In genomic region chr4:37686373-37687174, GRCh38 we compare ENCODE assay signal across 8 cellular contexts. TPM values are rescaled to one million over a fixed set of nuclear protein-coding genes. Genes with fewer than 3 reads are reported as not detected.
DNase-seq lines count a peak whose midpoint lies in the region; ATAC-seq and FAIRE-seq lines count a peak whose summit lies in the region.

RELL1 (minus strand) TSS chr4:37686376; CDS start chr4:37686287, 89 bp downstream.

- no peaks in the 10 kb centered on the region for H3K9me3 ChIP-seq in CD8-positive, alpha-beta memory T cell (ENCODE audit: low read length)
- no peaks in the 10 kb centered on the region for H3K9me3 ChIP-seq in effector memory CD4-positive, alpha-beta T cell (ENCODE audit: control insufficient read depth, low read length)

- H3K9me3 Mint-ChIP-seq in CD8-positive, alpha-beta memory T cell = no peaks in the 10 kb centered on the region

- H3K27me3 Mint-ChIP-seq in CD8-positive, alpha-beta memory T cell = no peaks in the 10 kb centered on the region

- CTCF ChIA-PET in CD8-positive, alpha-beta memory T cell (lab: Charles Lee) = interaction anchor here (0.7 to 1.6 kb wide), 3 partner anchors 29 to 94 kb away, joined by 3 to 5 read pairs (median 3); no protein-coding TSS in a partner anchor

- H3K27ac ChIP-seq in CD8-positive, alpha-beta memory T cell (ENCODE audit: low read depth, low read length) = peak within 1 kb of the TSS; percentile 83
- H3K27ac ChIP-seq in effector memory CD4-positive, alpha-beta T cell (ENCODE audit: insufficient read depth, low read length, poor library complexity, severe bottlenecking) = peak within 1 kb of the TSS; percentile 92

- peak within 1 kb of the TSS; percentile 60 for H3K4me3 ChIP-seq in CD8-positive, alpha-beta memory T cell (ENCODE audit: low read length)
- peak within 1 kb of the TSS; percentile 93 for H3K4me3 ChIP-seq in effector memory CD4-positive, alpha-beta T cell (ENCODE audit: insufficient read depth, low read depth, low read length, poor library complexity, severe bottlenecking)

- H3K4me1 Mint-ChIP-seq in CD8-positive, alpha-beta memory T cell = peaks cover 31 to 45% (median 39%) of the 10 kb centered on the region in 3 donors

- DNase-seq in CD8-positive, alpha-beta memory T cell = peak; percentile 96 to 98 (median 97)
- DNase-seq in HTR-8/SVneo (ENCODE audit: insufficient read length, low spot score) (peak; percentile 92), NOMO-1 treated with DMSO at 0.1 percent for 48 hours (lab: John Stamatoyannopoulos, UW; ENCODE audit: unreplicated experiment) (peak; percentile 98), lung microvascular endothelial cell (ENCODE audit: low read depth in 2 of 2) (peak; percentile 100)
- DNase-seq in activated CD8-positive, alpha-beta memory T cell treated with anti-CD3 and anti-CD28 coated beads for 48 hours (ENCODE audit: low read depth in 2 of 3, low spot score in 2 of 3) = peak; percentile 96 to 98 (median 97)
- DNase-seq in effector memory CD4-positive, alpha-beta T cell = peak; percentile 97 to 99 (median 98)
- peak; percentile 96 to 98 (median 98) for DNase-seq in stimulated activated CD4-positive, alpha-beta T cell treated with anti-CD3 and anti-CD28 coated beads, TNF-alpha, amount 100 ng/mL, for 4 hours (ENCODE audit: low read depth in 3 of 3)

- no peaks in the 10 kb centered on the region for H3K36me3 ChIP-seq in CD8-positive, alpha-beta memory T cell (ENCODE audit: insufficient read depth, low read length)
- no peaks in the 10 kb centered on the region for H3K36me3 ChIP-seq in effector memory CD4-positive, alpha-beta T cell (ENCODE audit: control insufficient read depth, insufficient read depth, low read length)

- ATAC-seq in GM21381 (IDR thresholded peaks at IDR 0.05; ENCODE audit: unreplicated experiment) = peak; percentile 72

- H3K36me3 Mint-ChIP-seq in CD8-positive, alpha-beta memory T cell = peaks cover 0 to 12% (median 0%) of the 10 kb centered on the region in 3 donors

- H3K4me3 Mint-ChIP-seq in CD8-positive, alpha-beta memory T cell = peak within 1 kb of the TSS; percentile 94 to 99 (median 97)

- H3K27me3 ChIP-seq in CD8-positive, alpha-beta memory T cell (ENCODE audit: insufficient read depth, low read length, poor library complexity, severe bottlenecking) = no peaks in the 10 kb centered on the region
- H3K27me3 ChIP-seq in effector memory CD4-positive, alpha-beta T cell (replicated peaks; ENCODE audit: control insufficient read depth, insufficient read depth, low read length, poor library complexity, severe bottlenecking) = no peaks in the 10 kb centered on the region

- H3K27ac Mint-ChIP-seq in CD8-positive, alpha-beta memory T cell = peak within 1 kb of the TSS; percentile 95 to 99 (median 98)

- peaks cover 27% of the 10 kb centered on the region for H3K4me1 ChIP-seq in CD8-positive, alpha-beta memory T cell (ENCODE audit: insufficient read depth, low read length)
- H3K4me1 ChIP-seq in effector memory CD4-positive, alpha-beta T cell (ENCODE audit: control insufficient read depth, insufficient read depth, low read length, poor library complexity, severe bottlenecking) = peaks cover 19% of the 10 kb centered on the region

- POLR2A ChIA-PET in CD8-positive, alpha-beta memory T cell (lab: Charles Lee) = interaction anchor here (0.7 to 1.1 kb wide), 2 partner anchors 9 to 10 kb away, joined by 4 read pairs; no protein-coding TSS in a partner anchor

- FAIRE-seq in HTR-8/SVneo (lab: Jason Lieb, UNC) = peak; percentile 99

RNA-seq across cellular contexts. Expression of gene RELL1, which starts in this region (rescaled TPM):
- 10 to 100 TPM; 19.9 to 21.4 TPM for total RNA-seq in CD8-positive, alpha-beta memory T cell
- polyA plus RNA-seq in CD8-positive, alpha-beta memory T cell = 7.4 TPM
- total RNA-seq in lung microvascular endothelial cell = 98.7 and 129 TPM in 2 replicates

Comparison
In these comparisons a context has a peak if more than half of its experiments do, and no peak if none do; other contexts are left out.
1. Peak in every context shown above with its lines: DNase-seq, ATAC-seq, H3K4me3 ChIP-seq and H3K27ac ChIP-seq.